7 cellular contexts compared by ENCODE assay signal in genomic region chr21:10347675-10348074, GRCh38.
DNase-seq lines count a peak whose midpoint lies in the region; ATAC-seq and TF ChIP-seq lines count a peak whose summit lies in the region.
"Not testable (repeated sequence)": the region's sequence is repeated elsewhere in the genome, so short reads cannot be mapped to it uniquely, and the experiment has no call there.

No MANE protein-coding gene starts in this region.

- H3K27me3 ChIP-seq in HUES64 (ENCODE audit: insufficient read depth, low read length); right lobe of liver; spleen (replicated peaks in 1 of 7); aorta (ENCODE audit: control insufficient read depth in 1 of 2, insufficient read depth in 2 of 2, low read length in 1 of 2): not testable (repeated sequence)
- H3K27me3 ChIP-seq in esophagus muscularis mucosa (peaks cover 0 to 27% (median 0%) of the 10 kb centered on the region in 4 donors), heart right ventricle (peaks cover 0 to 17% (median 4%) of the 10 kb centered on the region in 7 donors)

- 79% methylated on average over 7 of the region's 7 CpGs for WGBS in HUES64
- WGBS in esophagus muscularis mucosa: 77% methylated on average over 7 of the region's 7 CpGs
- 66 to 72% methylated on average over 7 of the region's 7 CpGs for WGBS in heart right ventricle, 2 donors
- WGBS in right lobe of liver (ENCODE audit: insufficient coverage, low coverage, low lambda C conversion rate, missing lambda C conversion rate): 56% methylated on average over 7 of the region's 7 CpGs
- WGBS in spleen, 5 donors: 65 to 77% (median 75%) methylated on average over 7 of the region's 7 CpGs
- 75 to 77% methylated on average over 7 of the region's 7 CpGs for WGBS in aorta, 2 donors

- H3K36me3 ChIP-seq in HUES64 (ENCODE audit: insufficient read depth, low read length); esophagus muscularis mucosa; heart right ventricle; right lobe of liver; mucosa of descending colon (ENCODE audit: low read depth); spleen; aorta (ENCODE audit: control insufficient read depth in 1 of 2, insufficient read depth in 2 of 2, low read length in 1 of 2): not testable (repeated sequence)

- DNase-seq in esophagus muscularis mucosa (ENCODE audit: extremely low spot score) (peak; percentile 93), right lobe of liver (peak in 2 of 3 donors; percentile 56 to 59), mucosa of descending colon (peak in 1 of 3 donors; percentile 64), spleen (peak; percentile 82), aorta (peak; percentile 48 to 81)
- DNase-seq in heart right ventricle: not testable (repeated sequence)

- not testable (repeated sequence) for TF ChIP-seq POLR2A in esophagus muscularis mucosa (IDR thresholded peaks at IDR 0.05; ENCODE audit: low read depth); right lobe of liver (IDR thresholded peaks at IDR 0.05); spleen (IDR thresholded peaks at IDR 0.05)

- H3K4me1 ChIP-seq in HUES64 (ENCODE audit: insufficient read depth, low read length); esophagus muscularis mucosa; heart right ventricle; right lobe of liver; mucosa of descending colon (ENCODE audit: low read depth); spleen; aorta (ENCODE audit: control insufficient read depth in 1 of 2, insufficient read depth in 2 of 2, low read length in 2 of 2): not testable (repeated sequence)

- intact Hi-C loops in esophagus muscularis mucosa (cut with DNase I); heart right ventricle (cut with DNase I); right lobe of liver (cut with DNase I); mucosa of descending colon (cut with DNase I, micrococcal nuclease); spleen (cut with DNase I; ENCODE audit: low total_unique reads); aorta (cut with DNase I): not testable (repeated sequence)

- not testable (repeated sequence) for TF ChIP-seq CTCF in esophagus muscularis mucosa (IDR thresholded peaks at IDR 0.05); heart right ventricle (IDR thresholded peaks at IDR 0.05); right lobe of liver (IDR thresholded peaks at IDR 0.05); mucosa of descending colon (IDR thresholded peaks at IDR 0.05); spleen (IDR thresholded peaks at IDR 0.05 in 8 of 11, conservative IDR thresholded peaks at IDR 0.05 in 3 of 11)

- H3K9ac ChIP-seq in HUES64 (ENCODE audit: low read depth, low read length): not testable (repeated sequence)

- H3K27ac ChIP-seq in HUES64 (ENCODE audit: low read depth, low read length); esophagus muscularis mucosa (replicated peaks in 1 of 4); heart right ventricle; right lobe of liver; spleen; aorta (ENCODE audit: low read depth in 1 of 2, low read length in 2 of 2): not testable (repeated sequence)

- H3K9me3 ChIP-seq in HUES64 (ENCODE audit: insufficient read depth, low read depth, low read length): peaks cover 78% of the 10 kb centered on the region
- H3K9me3 ChIP-seq in esophagus muscularis mucosa: peaks cover 0 to 59% (median 36%) of the 10 kb centered on the region in 4 donors
- H3K9me3 ChIP-seq in heart right ventricle: peaks cover 0 to 89% (median 30%) of the 10 kb centered on the region in 11 donors
- not testable (repeated sequence) for H3K9me3 ChIP-seq in right lobe of liver; aorta (ENCODE audit: control insufficient read depth, low read length)
- H3K9me3 ChIP-seq in mucosa of descending colon: peaks cover 79% of the 10 kb centered on the region
- H3K9me3 ChIP-seq in spleen: peaks cover 11 to 91% (median 87%) of the 10 kb centered on the region in 8 donors

- H3K4me3 ChIP-seq in HUES64 (ENCODE audit: low read length): 0 out of 2 replicates have a peak overlapping the region, but pooled peaks have one; percentile 8
- not testable (repeated sequence) for H3K4me3 ChIP-seq in esophagus muscularis mucosa; heart right ventricle; right lobe of liver; mucosa of descending colon; spleen; aorta (ENCODE audit: low read length in 2 of 2)

- not testable (repeated sequence) for TF ChIP-seq EP300 in esophagus muscularis mucosa (IDR thresholded peaks at IDR 0.05)

- ATAC-seq in heart right ventricle (peak in 6 of 8 donors; percentile 11 to 41 (median 26)), right lobe of liver (peak in 2 of 4 donors; percentile 5 to 27), mucosa of descending colon (peak; percentile 2), aorta (ENCODE audit: low FRiP score) (peak; percentile 27)
